ENCODE assay signal across 20 cellular contexts in genomic region chr16:1909661-1910231, GRCh38. TPM values are rescaled to one million over a fixed set of nuclear protein-coding genes. Genes with fewer than 3 reads are reported as not detected.
DNase-seq lines count a peak whose midpoint lies in the region; ATAC-seq and TF ChIP-seq lines count a peak whose summit lies in the region.
"Had no signal": no experiment of that assay in that cellular context is flagged by ENCODE, and none has a peak within 500 bp of the region (broad histone marks: within the 10 kb centered on the region; RNA-seq: fewer than 3 reads in every experiment).

No MANE protein-coding gene starts in this region.

- TF ChIP-seq CTCF in coronary artery (IDR thresholded peaks at IDR 0.05), result no peak

- no peak overlapping the region for H3K4me3 ChIP-seq in coronary artery
- H3K4me3 ChIP-seq: adrenal gland, pancreas, skin epidermis had no signal

- ATAC-seq in HG03097 (IDR thresholded peaks at IDR 0.05; ENCODE audit: low FRiP score, unreplicated experiment) (no peak), GM18867 (IDR thresholded peaks at IDR 0.05; ENCODE audit: unreplicated experiment) (no peak)
- ATAC-seq: pancreas had no signal

- peak; percentile 11 for DNase-seq in HT-29 (ENCODE audit: low spot score)
- DNase-seq in NCI-H524 (lab: John Stamatoyannopoulos, UW), result peak; percentile 44 to 83
- DNase-seq in coronary artery (ENCODE audit: low spot score), result peak; percentile 62
- peak; percentile 47 for DNase-seq in retina
- DNase-seq in NCI-H1694 (lab: John Stamatoyannopoulos, UW), result no peak
- DNase-seq in NCI-H446 (lab: John Stamatoyannopoulos, UW), result no peak
- DNase-seq: adrenal gland, erythroblast, GF-D8, HFFc6, NCI-H1436 treated with DMSO at 0.1 percent for 48 hours, NCI-H446 treated with DMSO at 0.1 percent for 48 hours had no signal

- H3K27ac ChIP-seq in coronary artery, result no peak overlapping the region
- H3K27ac ChIP-seq: adrenal gland, pancreas had no signal

RNA-seq across cellular contexts. Expression of gene HS3ST6, which starts 8.5 kb away (rescaled TPM):
- not detected in 2 replicates for total RNA-seq in HT-29 (2014; rRNA removed; shearing (Covaris generic))
- total RNA-seq: adrenal gland, B cell, bronchial epithelial cell, dermis microvascular lymphatic vessel endothelial cell, HFFc6, HT1080, pancreas had no signal

RNA-seq across cellular contexts. Expression of gene MSRB1, which starts 33.3 kb away (rescaled TPM):
- 31.7 and 35.7 TPM in 2 replicates for total RNA-seq in HT-29 (2014; rRNA removed; shearing (Covaris generic))

RNA-seq across cellular contexts. Expression of gene MEIOB, which starts 37.8 kb away (rescaled TPM):
- total RNA-seq in HT-29 (2014; rRNA removed; shearing (Covaris generic)), result not detected in 2 replicates
- total RNA-seq: B cell, dermis microvascular lymphatic vessel endothelial cell, HFFc6, HT1080 had no signal

RNA-seq across cellular contexts. Expression of gene RPL3L, which starts 44.7 kb away (rescaled TPM):
- not detected in 2 replicates for total RNA-seq in HT-29 (2014; rRNA removed; shearing (Covaris generic))
- total RNA-seq: B cell, dermis microvascular lymphatic vessel endothelial cell, HFFc6, HT1080 had no signal

RNA-seq across cellular contexts. Expression of gene NDUFB10, which starts 49.6 kb away (rescaled TPM):
- 415 and 426 TPM in 2 replicates for total RNA-seq in HT-29 (2014; rRNA removed; shearing (Covaris generic))

Comparison
In these comparisons a context has a peak if more than half of its experiments do, and no peak if none do; other contexts are left out.
1. DNase-seq: peak in HT-29 (single experiment), NCI-H524 (2 of 2), coronary artery (single experiment) and retina (single experiment); none in NCI-H1694 (single experiment) and NCI-H446 (0 of 2).